8 cellular contexts compared by ENCODE assay signal in the genomic region with DNA sequence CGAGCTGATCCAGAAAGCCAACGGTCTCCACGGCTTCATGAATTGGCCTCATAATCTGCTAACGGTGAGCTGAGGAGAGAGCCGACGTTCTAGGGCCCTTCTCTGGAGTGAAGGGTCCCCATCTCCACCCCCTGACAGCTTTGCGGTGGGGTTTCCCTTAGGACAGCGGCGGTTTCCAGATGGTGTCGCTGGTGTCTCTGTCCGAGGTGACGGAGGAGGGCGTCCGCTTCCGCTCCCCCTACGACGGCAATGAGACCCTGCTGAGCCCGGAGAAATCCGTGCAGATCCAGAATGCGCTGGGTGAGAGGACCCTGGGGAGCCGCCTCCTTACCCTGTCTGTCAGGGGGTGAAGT. TPM values are rescaled to one million over a fixed set of nuclear protein-coding genes. Genes with fewer than 3 reads are reported as not detected.
DNase-seq lines count a peak whose midpoint lies in the region; ATAC-seq and FAIRE-seq lines count a peak whose summit lies in the region.

No MANE protein-coding gene starts in this region.

- peak overlapping the region; percentile 85 to 90 for H3K27ac Mint-ChIP-seq in activated naive CD4-positive, alpha-beta T cell treated with anti-CD3 and anti-CD28 coated beads, Interleukin-2, amount 50 U/mL, for 72 hours

- H3K4me1 ChIP-seq in iPS DF 6.9 (ENCODE audit: control insufficient read depth, insufficient read depth, low read length) (no peaks in the 10 kb centered on the region), small intestine (ENCODE audit: control insufficient read depth in 2 of 2, insufficient read depth in 1 of 2, low read depth in 1 of 2, low read length in 1 of 2) (peaks cover 0 to 6% of the 10 kb centered on the region in 2 donors)

- H3K27me3 ChIP-seq in iPS DF 6.9 (ENCODE audit: control insufficient read depth, insufficient read depth, low read length) = no peaks in the 10 kb centered on the region
- H3K27me3 ChIP-seq in small intestine (ENCODE audit: control insufficient read depth in 2 of 2, insufficient read depth in 2 of 2, low read length in 2 of 2) = no peaks in the 10 kb centered on the region

- FAIRE-seq in small intestine (lab: Jason Lieb, UNC) = no peak

- no peaks in the 10 kb centered on the region for H3K9me3 ChIP-seq in iPS DF 6.9 (ENCODE audit: control insufficient read depth, insufficient read depth, low read length)
- H3K9me3 ChIP-seq in small intestine (ENCODE audit: control insufficient read depth, low read depth) = no peaks in the 10 kb centered on the region

- H3K36me3 Mint-ChIP-seq in activated naive CD4-positive, alpha-beta T cell treated with anti-CD3 and anti-CD28 coated beads, Interleukin-2, amount 50 U/mL, for 72 hours = no peaks in the 10 kb centered on the region

- no CpG with 5 or more reads among the region's 21 CpGs for WGBS in iPS DF 6.9 (ENCODE audit: insufficient coverage, insufficient read length)
- 2 to 4% (median 3%) methylated on average over 19 to 21 of the region's 21 CpGs for WGBS in small intestine, 3 donors

- no peaks in the 10 kb centered on the region for H3K9me3 Mint-ChIP-seq in activated naive CD4-positive, alpha-beta T cell treated with anti-CD3 and anti-CD28 coated beads, Interleukin-2, amount 50 U/mL, for 72 hours

- H3K4me3 ChIP-seq in iPS DF 6.9 (ENCODE audit: low read length) (peak overlapping the region; percentile 97; the same call in 1 of the 2 replicates), small intestine (ENCODE audit: low read depth in 1 of 2, low read length in 2 of 2) (peak overlapping the region; percentile 64 to 73)

- ATAC-seq in activated naive CD4-positive, alpha-beta T cell treated with anti-CD3 and anti-CD28 coated beads, Interleukin-2, amount 50 U/mL, for 72 hours = peak; percentile 27 to 44
- ATAC-seq in GM19351 (IDR thresholded peaks at IDR 0.05; ENCODE audit: unreplicated experiment) = no peak

- DNase-seq in CMK (ENCODE audit: low read depth) = peak; percentile 49
- DNase-seq in GM19240 (ENCODE audit: insufficient read length, low spot score) = peak; percentile 51
- peak; percentile 13 for DNase-seq in NCI-H1105 treated with DMSO at 0.1 percent for 48 hours (lab: John Stamatoyannopoulos, UW)
- no peak for DNase-seq in activated naive CD4-positive, alpha-beta T cell treated with anti-CD3 and anti-CD28 coated beads, Interleukin-2, amount 50 U/mL, for 72 hours (ENCODE audit: low spot score in 2 of 2)
- no peak for DNase-seq in iPS DF 6.9 (ENCODE audit: low read depth, low spot score)
- DNase-seq in small intestine = no peak
- DNase-seq in HCEC 1CT = no peak

- H3K27ac ChIP-seq in iPS DF 6.9 (ENCODE audit: low read length) (no peak overlapping the region), small intestine (ENCODE audit: low read depth in 1 of 2, low read length in 1 of 2) (peak overlapping the region in 1 of 2 donors; percentile 6)

- H3K36me3 ChIP-seq in iPS DF 6.9 (ENCODE audit: control insufficient read depth, insufficient read depth, low read length) = no peaks in the 10 kb centered on the region
- no peaks in the 10 kb centered on the region for H3K36me3 ChIP-seq in small intestine (ENCODE audit: control insufficient read depth in 2 of 2, insufficient read depth in 2 of 2, low read length in 2 of 2)

RNA-seq across cellular contexts. Expression of gene QTRT1, which starts 0.7 kb away (rescaled TPM):
- 10 to 100 TPM; 47.4 to 48.4 TPM for total RNA-seq in activated naive CD4-positive, alpha-beta T cell treated with anti-CD3 and anti-CD28 coated beads, Interleukin-2, amount 50 U/mL, for 72 hours
- 100 to 1,000 TPM in 1 of 3 donors, 10 to 100 TPM in 2; 45.9 to 107 (median 82.1) TPM for polyA plus RNA-seq in small intestine

RNA-seq across cellular contexts. Expression of gene DNM2, which starts 15.9 kb away (rescaled TPM):
- total RNA-seq in activated naive CD4-positive, alpha-beta T cell treated with anti-CD3 and anti-CD28 coated beads, Interleukin-2, amount 50 U/mL, for 72 hours = 100 to 1,000 TPM; 191 to 219 TPM
- polyA plus RNA-seq in small intestine = 100 to 1,000 TPM; 146 to 248 (median 186) TPM

RNA-seq across cellular contexts. Expression of gene ILF3, which starts 47.8 kb away (rescaled TPM):
- total RNA-seq in activated naive CD4-positive, alpha-beta T cell treated with anti-CD3 and anti-CD28 coated beads, Interleukin-2, amount 50 U/mL, for 72 hours = 100 to 1,000 TPM; 372 to 377 TPM
- 100 to 1,000 TPM in 1 of 3 donors, 10 to 100 TPM in 2; 37.3 to 130 (median 45.4) TPM for polyA plus RNA-seq in small intestine

Comparison
In these comparisons a context has a peak if more than half of its experiments do, and no peak if none do; other contexts are left out.
1. DNase-seq: peak in CMK (single experiment), GM19240 (single experiment) and NCI-H1105 treated with DMSO at 0.1 percent for 48 hours (single experiment); none in activated naive CD4-positive, alpha-beta T cell treated with anti-CD3 and anti-CD28 coated beads, Interleukin-2, amount 50 U/mL, for 72 hours (0 of 2), iPS DF 6.9 (single experiment), small intestine (single experiment) and HCEC 1CT (single experiment).